In the genomic region with DNA sequence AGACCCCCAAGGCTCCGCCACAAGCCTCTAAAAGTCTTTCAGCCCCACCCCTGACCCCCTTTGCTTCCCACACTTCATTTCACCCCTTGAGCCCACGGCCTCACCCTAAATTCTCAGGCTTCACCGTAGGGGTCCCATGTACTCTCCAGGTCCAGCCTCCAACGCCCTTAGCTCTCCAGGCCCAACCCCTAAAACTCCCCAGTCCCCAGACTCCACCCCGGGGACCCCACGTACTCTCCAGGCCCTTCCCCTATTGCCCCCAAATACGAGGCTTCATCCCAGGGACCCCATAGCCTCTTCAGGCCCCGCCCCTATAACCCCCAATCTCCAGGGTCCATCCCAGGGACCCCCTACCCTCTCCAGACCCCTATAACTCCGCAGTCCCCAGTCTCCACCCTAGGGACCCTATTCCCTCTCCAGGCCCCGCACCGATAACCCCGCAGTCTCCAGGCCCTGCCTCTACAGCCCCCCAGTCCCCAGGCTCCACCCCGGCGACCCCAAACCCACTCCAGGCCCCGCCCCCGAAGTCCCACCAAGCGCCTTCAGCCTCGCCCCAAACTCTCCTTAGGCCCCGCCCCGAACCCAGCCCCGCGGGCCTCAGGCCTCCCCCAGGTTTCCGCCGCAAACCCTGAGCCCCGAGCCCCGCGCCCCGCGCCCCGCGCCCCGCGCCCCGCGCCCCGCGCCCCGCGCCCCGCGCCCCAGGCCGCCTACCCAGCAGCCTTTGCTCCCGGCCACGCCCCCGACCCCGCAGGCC, we compare ENCODE assay signal across 8 cellular contexts. TPM values are rescaled to one million over a fixed set of nuclear protein-coding genes. Genes with fewer than 3 reads are reported as not detected.
DNase-seq lines count a peak whose midpoint lies in the region; ATAC-seq and TF ChIP-seq lines count a peak whose summit lies in the region.

No MANE protein-coding gene starts in this region.

- peak overlapping the region; percentile 81 to 92 for H3K9ac ChIP-seq in duodenal mucosa (ENCODE audit: low read depth in 1 of 2, low read length in 2 of 2)

- TF ChIP-seq CTCF in NB4 (IDR thresholded peaks at IDR 0.05; ENCODE audit: low read depth, low read length) = no peak

- H3K4me3 ChIP-seq in NB4 (ENCODE audit: low read depth, low read length) (peak overlapping the region; percentile 62), duodenal mucosa (ENCODE audit: low read depth in 1 of 2, low read length in 2 of 2) (peak overlapping the region; percentile 83 to 84), mononuclear cell (ENCODE audit: low read length) (peak overlapping the region; percentile 63)

- TF ChIP-seq POLR2A in NB4 (IDR thresholded peaks at IDR 0.05; ENCODE audit: extremely low read depth, insufficient read length) = no peak

- peak; percentile 32 for ATAC-seq in GM21447 (IDR thresholded peaks at IDR 0.05; ENCODE audit: unreplicated experiment)

- peak overlapping the region; percentile 90 for H3K27ac ChIP-seq in duodenal mucosa (ENCODE audit: low read depth, low read length)

- H3K27me3 ChIP-seq in duodenal mucosa (ENCODE audit: control insufficient read depth in 1 of 2, insufficient read depth in 2 of 2, low read length in 2 of 2) (no peaks in the 10 kb centered on the region), mononuclear cell (ENCODE audit: insufficient read depth, low read length) (no peaks in the 10 kb centered on the region)

- DNase-seq in COLO668 (lab: John Stamatoyannopoulos, UW; ENCODE audit: unreplicated experiment) (peak; percentile 50), NB4 (ENCODE audit: low read depth) (no peak), kidney glomerular epithelial cell (lab: John Stamatoyannopoulos, UW) (no peak), mucosa of gallbladder (ENCODE audit: low spot score) (no peak), SHP77 treated with DMSO at 0.1 percent for 48 hours (lab: John Stamatoyannopoulos, UW) (no peak)

- no peaks in the 10 kb centered on the region for H3K9me3 ChIP-seq in duodenal mucosa (ENCODE audit: control insufficient read depth in 1 of 2, low read length in 2 of 2)
- no peaks in the 10 kb centered on the region for H3K9me3 ChIP-seq in mononuclear cell (ENCODE audit: low read depth, low read length)

- peaks cover 8 to 33% of the 10 kb centered on the region in 2 donors for H3K36me3 ChIP-seq in duodenal mucosa (ENCODE audit: control insufficient read depth in 1 of 2, insufficient read depth in 2 of 2, low read length in 2 of 2)

- H3K4me1 ChIP-seq in duodenal mucosa (ENCODE audit: control insufficient read depth in 1 of 2, insufficient read depth in 2 of 2, low read length in 2 of 2) (peaks cover 4 to 5% of the 10 kb centered on the region in 2 donors), mononuclear cell (ENCODE audit: insufficient read depth, low read length) (peaks cover 18% of the 10 kb centered on the region)

RNA-seq across cellular contexts. Expression of gene MED16, which starts 0.6 kb away (rescaled TPM):
- 15.2 TPM for total RNA-seq in mononuclear cell
- 66.9 TPM for total RNA-seq in mucosa of gallbladder

RNA-seq across cellular contexts. Expression of gene RNU6-9, which starts 0.9 kb away (rescaled TPM):
- total RNA-seq in mononuclear cell = not detected
- not detected for total RNA-seq in mucosa of gallbladder

RNA-seq across cellular contexts. Expression of gene R3HDM4, which starts 20.6 kb away (rescaled TPM):
- total RNA-seq in mononuclear cell = 134 TPM
- total RNA-seq in mucosa of gallbladder = 47.5 TPM

RNA-seq across cellular contexts. Expression of gene KISS1R, which starts 24.7 kb away (rescaled TPM):
- 0.10 TPM for total RNA-seq in mononuclear cell
- total RNA-seq in mucosa of gallbladder = 0.17 TPM

RNA-seq across cellular contexts. Expression of gene CFD, which starts 33.0 kb away (rescaled TPM):
- total RNA-seq in mononuclear cell (148 TPM), mucosa of gallbladder (133 TPM)
